16 cellular contexts compared by ENCODE assay signal in the genomic region with DNA sequence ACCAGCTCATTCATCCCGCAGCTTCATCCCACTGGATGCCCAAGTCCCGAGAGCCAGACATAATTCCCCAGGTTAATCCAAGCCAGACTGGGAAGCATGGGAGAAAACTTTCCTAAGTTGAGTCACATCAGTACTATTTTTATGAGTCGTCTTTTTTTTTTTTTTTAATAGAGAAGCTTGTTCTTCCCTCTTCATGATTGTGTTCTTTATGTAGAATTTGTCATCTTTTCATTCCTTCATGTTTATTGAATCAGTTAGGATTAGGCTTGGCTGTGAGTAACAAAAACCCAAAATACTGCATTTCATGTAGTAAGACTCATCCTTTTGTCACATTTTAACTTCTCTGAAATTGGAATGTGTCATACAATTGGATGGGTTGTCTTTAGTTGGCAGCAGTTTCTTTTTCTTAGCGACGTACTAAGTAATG. TPM values are rescaled to one million over a fixed set of nuclear protein-coding genes. Genes with fewer than 3 reads are reported as not detected.
A peak's percentile ranks its signal among the peaks of the same experiment; 100 is the strongest.
DNase-seq lines count a peak whose midpoint lies in the region; ATAC-seq, FAIRE-seq and TF ChIP-seq lines count a peak whose summit lies in the region.
"Had no signal": no experiment of that assay in that cellular context is flagged by ENCODE, and none has a peak within 500 bp of the region (broad histone marks: within the 10 kb centered on the region; RNA-seq: fewer than 3 reads in every experiment).

No MANE protein-coding gene starts in this region.

- WGBS in A549 (ENCODE audit: missing lambda C conversion rate), result 48% methylated on average over 5 of the region's 5 CpGs

- no peak for TF ChIP-seq EP300 in A549 (IDR thresholded peaks at IDR 0.05)

- no peak overlapping the region for H3K4me3 Mint-ChIP-seq in T-helper 17 cell
- no peak overlapping the region for H3K4me3 Mint-ChIP-seq in activated CD4-positive, alpha-beta T cell treated with anti-CD3 and anti-CD28 coated beads, Interleukin-2, amount 10 ng/mL, durations not matched to agents 24 days and 14 days
- H3K4me3 Mint-ChIP-seq: memory B cell; stimulated activated naive CD8-positive, alpha-beta T cell treated with anti-CD3 and anti-CD28 coated beads, Interleukin-15, amount 100 ng/mL, for 72 hours had no signal

- no peak for FAIRE-seq in A549 (lab: Jason Lieb, UNC)
- FAIRE-seq: frontal cortex had no signal

- H3K9me3 ChIP-seq in A549 (no peaks in the 10 kb centered on the region), T-helper 17 cell (ENCODE audit: control insufficient read depth, low read length, poor library complexity, severe bottlenecking) (no peaks in the 10 kb centered on the region)

- POLR2A ChIA-PET in A549 (lab: Yijun Ruan, JAX), result interaction anchor here (0.5 kb wide), 1 partner anchor 52 kb away, joined by 4 read pairs; no protein-coding TSS in a partner anchor

- CTCF ChIA-PET in A549 (lab: Yijun Ruan, JAX), result interaction anchor here (0.6 to 8.0 kb wide), 17 partner anchors 8 to 310 kb away, joined by 3 to 69 read pairs (median 4); no protein-coding TSS in a partner anchor

- intact Hi-C loops in activated CD4-positive, alpha-beta T cell treated with anti-CD3 and anti-CD28 coated beads, Interleukin-2, amount 10 ng/mL, durations not matched to agents 24 days and 14 days (cut with micrococcal nuclease), result no loop called here
- intact Hi-C loops in left ventricle myocardium superior (cut with micrococcal nuclease), result loop anchor here (5.0 kb wide), 1 partner anchor 278 kb away; no protein-coding TSS in a partner anchor

- peaks cover 4% of the 10 kb centered on the region for H3K36me3 Mint-ChIP-seq in T-helper 17 cell (ENCODE audit: low read depth)
- peaks cover 22% of the 10 kb centered on the region for H3K36me3 Mint-ChIP-seq in activated CD4-positive, alpha-beta T cell treated with anti-CD3 and anti-CD28 coated beads, Interleukin-2, amount 10 ng/mL, durations not matched to agents 24 days and 14 days (ENCODE audit: low read depth)

- H3K27ac ChIP-seq in A549, result 0 out of 6 replicates have a peak overlapping the region, but pooled peaks of 1 of the 2 experiments have one; percentile 7
- H3K27ac ChIP-seq: HL-60 had no signal

- no peak for TF ChIP-seq RAD21 in A549 (conservative IDR thresholded peaks at IDR 0.05 in 1 of 2, IDR thresholded peaks at IDR 0.05 in 1 of 2)

- peaks cover under 1% of the 10 kb centered on the region for H3K4me1 Mint-ChIP-seq in T-helper 17 cell
- peaks cover 24% of the 10 kb centered on the region for H3K4me1 Mint-ChIP-seq in activated CD4-positive, alpha-beta T cell treated with anti-CD3 and anti-CD28 coated beads, Interleukin-2, amount 10 ng/mL, durations not matched to agents 24 days and 14 days

- no peak for TF ChIP-seq POLR2A in A549 (IDR thresholded peaks at IDR 0.05; ENCODE audit: low read length)

- no peaks in the 10 kb centered on the region for H3K27me3 Mint-ChIP-seq in T-helper 17 cell
- H3K27me3 Mint-ChIP-seq in activated CD4-positive, alpha-beta T cell treated with anti-CD3 and anti-CD28 coated beads, Interleukin-2, amount 10 ng/mL, durations not matched to agents 24 days and 14 days, result no peaks in the 10 kb centered on the region
- H3K27me3 Mint-ChIP-seq: memory B cell; stimulated activated naive CD8-positive, alpha-beta T cell treated with anti-CD3 and anti-CD28 coated beads, Interleukin-15, amount 100 ng/mL, for 72 hours had no signal

- H3K4me2 ChIP-seq in A549, result no peak overlapping the region

- H3K9me3 Mint-ChIP-seq in activated CD4-positive, alpha-beta T cell treated with anti-CD3 and anti-CD28 coated beads, Interleukin-2, amount 10 ng/mL, durations not matched to agents 24 days and 14 days, result peaks cover 8% of the 10 kb centered on the region
- H3K9me3 Mint-ChIP-seq: memory B cell; stimulated activated naive CD8-positive, alpha-beta T cell treated with anti-CD3 and anti-CD28 coated beads, Interleukin-15, amount 100 ng/mL, for 72 hours had no signal

- DNase-seq in A549 (ENCODE audit: low read depth in 1 of 2, low spot score in 1 of 2) (no peak), GM04504 (ENCODE audit: low read depth) (peak; percentile 57), T-helper 17 cell (no peak), fibroblast of peridontal ligament (ENCODE audit: extremely low read depth) (peak; percentile 33), D341Med (ENCODE audit: low spot score) (no peak), T1000 (lab: John Stamatoyannopoulos, UW) (no peak), left ventricle myocardium superior (no peak)
- no peak for DNase-seq in activated CD4-positive, alpha-beta T cell treated with anti-CD3 and anti-CD28 coated beads, Interleukin-2, amount 10 ng/mL, durations not matched to agents 24 days and 14 days
- DNase-seq: anterior cingulate cortex; DMS79 treated with DMSO at 0.1 percent for 48 hours; NCI-H1930; stimulated activated naive CD8-positive, alpha-beta T cell treated with anti-CD3 and anti-CD28 coated beads, Interleukin-15, amount 100 ng/mL, for 72 hours; T-helper 2 cell had no signal

- H3K4me3 ChIP-seq in A549, result no peak overlapping the region

- H3K27ac Mint-ChIP-seq in T-helper 17 cell, result peak overlapping the region; percentile 78
- no peak overlapping the region for H3K27ac Mint-ChIP-seq in activated CD4-positive, alpha-beta T cell treated with anti-CD3 and anti-CD28 coated beads, Interleukin-2, amount 10 ng/mL, durations not matched to agents 24 days and 14 days
- H3K27ac Mint-ChIP-seq: memory B cell; stimulated activated naive CD8-positive, alpha-beta T cell treated with anti-CD3 and anti-CD28 coated beads, Interleukin-15, amount 100 ng/mL, for 72 hours had no signal

- TF ChIP-seq CTCF in A549 (IDR thresholded peaks at IDR 0.05), result no peak

- ATAC-seq in A549 (peak in 1 of 2 experiments; percentile 29; a peak in 2 of 6 replicates), T-helper 17 cell (no peak), left ventricle myocardium superior (no peak)
- ATAC-seq: stimulated activated naive CD8-positive, alpha-beta T cell treated with anti-CD3 and anti-CD28 coated beads, Interleukin-15, amount 100 ng/mL, for 72 hours had no signal

- peaks cover 20% of the 10 kb centered on the region; the same call in 1 of the 3 replicates for H3K4me1 ChIP-seq in A549

TF ChIP-seq in A549, 52 proteins besides CTCF, POLR2A, EP300 and RAD21:
- TF ChIP-seq, protein P1, sequence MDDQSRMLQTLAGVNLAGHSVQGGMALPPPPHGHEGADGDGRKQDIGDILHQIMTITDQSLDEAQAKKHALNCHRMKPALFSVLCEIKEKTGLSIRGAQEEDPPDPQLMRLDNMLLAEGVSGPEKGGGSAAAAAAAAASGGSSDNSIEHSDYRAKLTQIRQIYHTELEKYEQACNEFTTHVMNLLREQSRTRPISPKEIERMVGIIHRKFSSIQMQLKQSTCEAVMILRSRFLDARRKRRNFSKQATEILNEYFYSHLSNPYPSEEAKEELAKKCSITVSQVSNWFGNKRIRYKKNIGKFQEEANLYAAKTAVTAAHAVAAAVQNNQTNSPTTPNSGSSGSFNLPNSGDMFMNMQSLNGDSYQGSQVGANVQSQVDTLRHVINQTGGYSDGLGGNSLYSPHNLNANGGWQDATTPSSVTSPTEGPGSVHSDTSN (IDR thresholded peaks at IDR 0.05), result no peak
- TF ChIP-seq, protein P2, sequence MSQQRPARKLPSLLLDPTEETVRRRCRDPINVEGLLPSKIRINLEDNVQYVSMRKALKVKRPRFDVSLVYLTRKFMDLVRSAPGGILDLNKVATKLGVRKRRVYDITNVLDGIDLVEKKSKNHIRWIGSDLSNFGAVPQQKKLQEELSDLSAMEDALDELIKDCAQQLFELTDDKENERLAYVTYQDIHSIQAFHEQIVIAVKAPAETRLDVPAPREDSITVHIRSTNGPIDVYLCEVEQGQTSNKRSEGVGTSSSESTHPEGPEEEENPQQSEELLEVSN (IDR thresholded peaks at IDR 0.05; ENCODE audit: borderline replicate concordance, low read depth), result no peak
- TF ChIP-seq MYC (IDR thresholded peaks at IDR 0.05; ENCODE audit: borderline replicate concordance, low read length) (no peak), TFCP2L1 (CRISPR knock-in tag; IDR thresholded peaks at IDR 0.05) (no peak), NR3C1 (IDR thresholded peaks at IDR 0.05) (no peak), JUNB (IDR thresholded peaks at IDR 0.05) (0 out of 2 replicates have a peak, but pooled peaks have one; percentile 11)
- TF ChIP-seq, protein P3, sequence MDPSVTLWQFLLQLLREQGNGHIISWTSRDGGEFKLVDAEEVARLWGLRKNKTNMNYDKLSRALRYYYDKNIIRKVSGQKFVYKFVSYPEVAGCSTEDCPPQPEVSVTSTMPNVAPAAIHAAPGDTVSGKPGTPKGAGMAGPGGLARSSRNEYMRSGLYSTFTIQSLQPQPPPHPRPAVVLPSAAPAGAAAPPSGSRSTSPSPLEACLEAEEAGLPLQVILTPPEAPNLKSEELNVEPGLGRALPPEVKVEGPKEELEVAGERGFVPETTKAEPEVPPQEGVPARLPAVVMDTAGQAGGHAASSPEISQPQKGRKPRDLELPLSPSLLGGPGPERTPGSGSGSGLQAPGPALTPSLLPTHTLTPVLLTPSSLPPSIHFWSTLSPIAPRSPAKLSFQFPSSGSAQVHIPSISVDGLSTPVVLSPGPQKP (IDR thresholded peaks at IDR 0.05; ENCODE audit: low read depth, low read length), result no peak

RNA-seq across cellular contexts. Expression of gene SERTAD2, which starts 59.1 kb away (rescaled TPM):
- polyA plus RNA-seq in A549 (2011; rRNA removed), result 11.8 and 14.0 TPM in 2 replicates
- polyA plus RNA-seq in A549 (2012; cell fraction: cytosol; rRNA removed), result 7.3 and 9.6 TPM in 2 replicates
- polyA plus RNA-seq in A549 (2012; cell fraction: nucleus; rRNA removed), result 4.0 and 6.0 TPM in 2 replicates
- polyA plus RNA-seq in A549 (2017; fragmentation: RNase III; extraction: RNeasy Plus Mini Kit Qiagen cat#74134 plus additional on column Dnase treatment), result 11.8 to 13.1 TPM (median 12.2 TPM) in 3 replicates
- 14.4 and 16.4 TPM in 2 replicates for polyA minus RNA-seq in A549 (2011; rRNA and poly(A)+ RNA removed)
- total RNA-seq in T-helper 17 cell, result 10 to 100 TPM; 26.4 to 31.1 TPM
- 24.6 and 26.7 TPM in 2 replicates for total RNA-seq in activated CD4-positive, alpha-beta T cell treated with anti-CD3 and anti-CD28 coated beads, Interleukin-2, amount 10 ng/mL, durations not matched to agents 24 days and 14 days
- 14.6 TPM for total RNA-seq in left ventricle myocardium superior

Comparison
In these comparisons a context has a peak if more than half of its experiments do, and no peak if none do; other contexts are left out.
1. DNase-seq: peak in GM04504 (single experiment) and fibroblast of peridontal ligament (single experiment); none in A549 (0 of 2), T-helper 17 cell (0 of 3), D341Med (single experiment), T1000 (single experiment), activated CD4-positive, alpha-beta T cell treated with anti-CD3 and anti-CD28 coated beads, Interleukin-2, amount 10 ng/mL, durations not matched to agents 24 days and 14 days (single experiment) and left ventricle myocardium superior (single experiment).